ENCODE assay signal across 1 cellular context in the genomic region with DNA sequence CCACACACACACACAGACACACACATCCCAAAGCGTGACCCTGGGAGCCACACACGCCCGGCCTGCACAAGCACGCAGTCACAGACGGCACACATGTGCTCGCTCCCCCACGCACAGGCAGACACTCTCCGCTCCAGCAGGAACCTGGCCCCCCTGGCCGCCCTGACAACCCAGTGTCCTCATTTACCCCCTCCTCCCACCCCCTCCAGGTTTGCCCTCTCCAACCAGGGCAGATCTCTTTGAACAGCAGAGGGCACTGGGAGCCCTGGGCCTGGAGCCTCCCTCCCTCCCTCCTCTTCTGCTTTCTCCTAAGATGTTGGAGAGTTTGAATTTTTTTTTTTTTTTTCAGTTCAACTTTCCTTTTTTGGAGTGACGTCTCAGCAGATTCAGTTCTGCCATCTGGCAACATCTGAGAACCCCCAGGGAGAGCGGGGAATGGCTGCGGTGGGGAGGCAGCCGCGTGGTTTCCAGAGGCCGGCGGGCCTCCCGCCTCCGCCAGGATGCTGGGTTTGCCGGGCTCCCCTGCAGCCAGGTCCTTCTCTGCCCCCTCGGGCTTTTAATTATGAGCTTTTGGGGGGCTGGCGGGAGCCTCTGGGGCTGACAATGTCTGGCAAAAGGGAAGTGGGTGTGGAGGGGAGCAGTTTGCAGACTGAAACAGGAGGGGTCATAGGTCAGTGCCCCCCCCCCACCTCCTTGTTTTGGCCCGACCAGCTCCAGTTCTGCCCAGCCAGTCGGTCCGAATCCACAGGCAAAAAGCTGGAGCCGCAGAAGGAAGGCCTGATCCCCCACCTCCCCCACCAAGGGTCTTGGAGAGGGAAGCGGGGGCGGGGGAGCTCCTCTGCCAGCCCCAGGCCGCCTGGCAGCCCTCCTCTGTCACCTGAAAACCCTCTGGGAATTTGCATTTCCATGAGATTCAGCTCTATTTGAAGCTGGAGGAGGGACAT.
TF ChIP-seq lines count a peak whose summit lies in the region.

No MANE protein-coding gene starts in this region.

TF ChIP-seq in HEK293, 187 proteins besides CTCF, POLR2A, EP300 and RAD21 (continued from another document and continues in another):
- TF ChIP-seq, protein P1, sequence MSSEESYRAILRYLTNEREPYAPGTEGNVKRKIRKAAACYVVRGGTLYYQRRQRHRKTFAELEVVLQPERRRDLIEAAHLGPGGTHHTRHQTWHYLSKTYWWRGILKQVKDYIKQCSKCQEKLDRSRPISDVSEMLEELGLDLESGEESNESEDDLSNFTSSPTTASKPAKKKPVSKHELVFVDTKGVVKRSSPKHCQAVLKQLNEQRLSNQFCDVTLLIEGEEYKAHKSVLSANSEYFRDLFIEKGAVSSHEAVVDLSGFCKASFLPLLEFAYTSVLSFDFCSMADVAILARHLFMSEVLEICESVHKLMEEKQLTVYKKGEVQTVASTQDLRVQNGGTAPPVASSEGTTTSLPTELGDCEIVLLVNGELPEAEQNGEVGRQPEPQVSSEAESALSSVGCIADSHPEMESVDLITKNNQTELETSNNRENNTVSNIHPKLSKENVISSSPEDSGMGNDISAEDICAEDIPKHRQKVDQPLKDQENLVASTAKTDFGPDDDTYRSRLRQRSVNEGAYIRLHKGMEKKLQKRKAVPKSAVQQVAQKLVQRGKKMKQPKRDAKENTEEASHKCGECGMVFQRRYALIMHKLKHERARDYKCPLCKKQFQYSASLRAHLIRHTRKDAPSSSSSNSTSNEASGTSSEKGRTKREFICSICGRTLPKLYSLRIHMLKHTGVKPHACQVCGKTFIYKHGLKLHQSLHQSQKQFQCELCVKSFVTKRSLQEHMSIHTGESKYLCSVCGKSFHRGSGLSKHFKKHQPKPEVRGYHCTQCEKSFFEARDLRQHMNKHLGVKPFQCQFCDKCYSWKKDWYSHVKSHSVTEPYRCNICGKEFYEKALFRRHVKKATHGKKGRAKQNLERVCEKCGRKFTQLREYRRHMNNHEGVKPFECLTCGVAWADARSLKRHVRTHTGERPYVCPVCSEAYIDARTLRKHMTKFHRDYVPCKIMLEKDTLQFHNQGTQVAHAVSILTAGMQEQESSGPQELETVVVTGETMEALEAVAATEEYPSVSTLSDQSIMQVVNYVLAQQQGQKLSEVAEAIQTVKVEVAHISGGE (tag by site-specific recombination; conservative IDR thresholded peaks at IDR 0.05; ENCODE audit: low read depth): no peak
- TF ChIP-seq ZNF211 (tag by site-specific recombination; IDR thresholded peaks at IDR 0.05; ENCODE audit: low read depth) (no peak), ZNF155 (tag by site-specific recombination; IDR thresholded peaks at IDR 0.05) (no peak), GLIS2 (tag by site-specific recombination; IDR thresholded peaks at IDR 0.05) (no peak; the same call in none of the 2 replicates), ZNF645 (tag by site-specific recombination; IDR thresholded peaks at IDR 0.05) (no peak), SCRT2 (tag by site-specific recombination; IDR thresholded peaks at IDR 0.05) (no peak), ZNF664 (tag by site-specific recombination; IDR thresholded peaks at IDR 0.05) (no peak), ZNF623 (tag by site-specific recombination; IDR thresholded peaks at IDR 0.05) (no peak), ZNF26 (tag by site-specific recombination; IDR thresholded peaks at IDR 0.05) (no peak), SCRT1 (tag by site-specific recombination; IDR thresholded peaks at IDR 0.05; ENCODE audit: borderline replicate concordance) (no peak), ZNF416 (tag by site-specific recombination; IDR thresholded peaks at IDR 0.05) (no peak), KLF8 (tag by site-specific recombination; IDR thresholded peaks at IDR 0.05) (0 out of 2 replicates have a peak, but pooled peaks have one; percentile 25), YY2 (tag by site-specific recombination; IDR thresholded peaks at IDR 0.05) (no peak), ZNF610 (tag by site-specific recombination; IDR thresholded peaks at IDR 0.05; ENCODE audit: borderline replicate concordance) (no peak), ZNF37A (tag by site-specific recombination; IDR thresholded peaks at IDR 0.05) (no peak), ZNF530 (tag by site-specific recombination; IDR thresholded peaks at IDR 0.05; ENCODE audit: low read depth) (no peak), ZNF16 (tag by site-specific recombination; IDR thresholded peaks at IDR 0.05; ENCODE audit: low read depth) (no peak), KLF1 (tag by site-specific recombination; IDR thresholded peaks at IDR 0.05) (no peak), ZNF19 (tag by site-specific recombination; IDR thresholded peaks at IDR 0.05; ENCODE audit: low read depth) (no peak), ZNF658 (tag by site-specific recombination; IDR thresholded peaks at IDR 0.05) (no peak), ZNF692 (tag by site-specific recombination; IDR thresholded peaks at IDR 0.05) (no peak), ZNF140 (tag by site-specific recombination; IDR thresholded peaks at IDR 0.05) (no peak), ZNF202 (tag by site-specific recombination; IDR thresholded peaks at IDR 0.05; ENCODE audit: borderline replicate concordance) (no peak), GFI1B (tag by site-specific recombination; IDR thresholded peaks at IDR 0.05) (no peak), ZNF473 (tag by site-specific recombination; IDR thresholded peaks at IDR 0.05) (no peak), ZNF48 (tag by site-specific recombination; IDR thresholded peaks at IDR 0.05) (no peak), ZXDB (tag by site-specific recombination; IDR thresholded peaks at IDR 0.05) (peak; percentile 27; the same call in 1 of the 2 replicates), ZBTB1 (tag by site-specific recombination; IDR thresholded peaks at IDR 0.05) (no peak), ZNF768 (tag by site-specific recombination; IDR thresholded peaks at IDR 0.05) (no peak), ZNF558 (tag by site-specific recombination; IDR thresholded peaks at IDR 0.05) (peak; percentile 75; the same call in 1 of the 2 replicates), KLF9 (tag by site-specific recombination; IDR thresholded peaks at IDR 0.05; ENCODE audit: low read depth) (no peak), ZSCAN18 (tag by site-specific recombination; IDR thresholded peaks at IDR 0.05) (no peak), ZNF561 (tag by site-specific recombination; IDR thresholded peaks at IDR 0.05; ENCODE audit: borderline replicate concordance) (peak; percentile 39; the same call in 1 of the 2 replicates), ZNF677 (tag by site-specific recombination; IDR thresholded peaks at IDR 0.05) (no peak), ZNF23 (tag by site-specific recombination; IDR thresholded peaks at IDR 0.05; ENCODE audit: borderline replicate concordance) (no peak), ZNF843 (tag by site-specific recombination; IDR thresholded peaks at IDR 0.05) (no peak), ZNF585B (tag by site-specific recombination; IDR thresholded peaks at IDR 0.05) (no peak), HOXA7 (CRISPR knock-in tag; IDR thresholded peaks at IDR 0.05; ENCODE audit: borderline replicate concordance) (no peak), ZNF138 (tag by site-specific recombination; IDR thresholded peaks at IDR 0.05; ENCODE audit: borderline replicate concordance) (no peak), TCF7L2 (IDR thresholded peaks at IDR 0.05; ENCODE audit: borderline replicate concordance, low read depth, low read length) (no peak), ZEB2 (tag by site-specific recombination; IDR thresholded peaks at IDR 0.05) (no peak), ZNF184 (tag by site-specific recombination; IDR thresholded peaks at IDR 0.05) (no peak), ZIC2 (tag by site-specific recombination; IDR thresholded peaks at IDR 0.05) (peak; percentile 91), ZNF621 (tag by site-specific recombination; IDR thresholded peaks at IDR 0.05) (no peak), WT1 (tag by site-specific recombination; IDR thresholded peaks at IDR 0.05) (peak; percentile 42; the same call in 1 of the 2 replicates), ZNF121 (tag by site-specific recombination; IDR thresholded peaks at IDR 0.05) (no peak), ZNF830 (tag by site-specific recombination; IDR thresholded peaks at IDR 0.05; ENCODE audit: low read depth) (no peak)
- TF ChIP-seq, protein P2, sequence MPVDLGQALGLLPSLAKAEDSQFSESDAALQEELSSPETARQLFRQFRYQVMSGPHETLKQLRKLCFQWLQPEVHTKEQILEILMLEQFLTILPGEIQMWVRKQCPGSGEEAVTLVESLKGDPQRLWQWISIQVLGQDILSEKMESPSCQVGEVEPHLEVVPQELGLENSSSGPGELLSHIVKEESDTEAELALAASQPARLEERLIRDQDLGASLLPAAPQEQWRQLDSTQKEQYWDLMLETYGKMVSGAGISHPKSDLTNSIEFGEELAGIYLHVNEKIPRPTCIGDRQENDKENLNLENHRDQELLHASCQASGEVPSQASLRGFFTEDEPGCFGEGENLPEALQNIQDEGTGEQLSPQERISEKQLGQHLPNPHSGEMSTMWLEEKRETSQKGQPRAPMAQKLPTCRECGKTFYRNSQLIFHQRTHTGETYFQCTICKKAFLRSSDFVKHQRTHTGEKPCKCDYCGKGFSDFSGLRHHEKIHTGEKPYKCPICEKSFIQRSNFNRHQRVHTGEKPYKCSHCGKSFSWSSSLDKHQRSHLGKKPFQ (tag by site-specific recombination; IDR thresholded peaks at IDR 0.05): no peak
- TF ChIP-seq, protein P3, sequence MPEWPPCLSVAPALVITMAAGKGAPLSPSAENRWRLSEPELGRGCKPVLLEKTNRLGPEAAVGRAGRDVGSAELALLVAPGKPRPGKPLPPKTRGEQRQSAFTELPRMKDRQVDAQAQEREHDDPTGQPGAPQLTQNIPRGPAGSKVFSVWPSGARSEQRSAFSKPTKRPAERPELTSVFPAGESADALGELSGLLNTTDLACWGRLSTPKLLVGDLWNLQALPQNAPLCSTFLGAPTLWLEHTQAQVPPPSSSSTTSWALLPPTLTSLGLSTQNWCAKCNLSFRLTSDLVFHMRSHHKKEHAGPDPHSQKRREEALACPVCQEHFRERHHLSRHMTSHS (tag by site-specific recombination; IDR thresholded peaks at IDR 0.05): no peak
- TF ChIP-seq, protein P4, sequence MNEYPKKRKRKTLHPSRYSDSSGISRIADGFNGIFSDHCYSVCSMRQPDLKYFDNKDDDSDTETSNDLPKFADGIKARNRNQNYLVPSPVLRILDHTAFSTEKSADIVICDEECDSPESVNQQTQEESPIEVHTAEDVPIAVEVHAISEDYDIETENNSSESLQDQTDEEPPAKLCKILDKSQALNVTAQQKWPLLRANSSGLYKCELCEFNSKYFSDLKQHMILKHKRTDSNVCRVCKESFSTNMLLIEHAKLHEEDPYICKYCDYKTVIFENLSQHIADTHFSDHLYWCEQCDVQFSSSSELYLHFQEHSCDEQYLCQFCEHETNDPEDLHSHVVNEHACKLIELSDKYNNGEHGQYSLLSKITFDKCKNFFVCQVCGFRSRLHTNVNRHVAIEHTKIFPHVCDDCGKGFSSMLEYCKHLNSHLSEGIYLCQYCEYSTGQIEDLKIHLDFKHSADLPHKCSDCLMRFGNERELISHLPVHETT (tag by site-specific recombination; IDR thresholded peaks at IDR 0.05): no peak
- TF ChIP-seq, protein P5, sequence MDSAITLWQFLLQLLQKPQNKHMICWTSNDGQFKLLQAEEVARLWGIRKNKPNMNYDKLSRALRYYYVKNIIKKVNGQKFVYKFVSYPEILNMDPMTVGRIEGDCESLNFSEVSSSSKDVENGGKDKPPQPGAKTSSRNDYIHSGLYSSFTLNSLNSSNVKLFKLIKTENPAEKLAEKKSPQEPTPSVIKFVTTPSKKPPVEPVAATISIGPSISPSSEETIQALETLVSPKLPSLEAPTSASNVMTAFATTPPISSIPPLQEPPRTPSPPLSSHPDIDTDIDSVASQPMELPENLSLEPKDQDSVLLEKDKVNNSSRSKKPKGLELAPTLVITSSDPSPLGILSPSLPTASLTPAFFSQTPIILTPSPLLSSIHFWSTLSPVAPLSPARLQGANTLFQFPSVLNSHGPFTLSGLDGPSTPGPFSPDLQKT (IDR thresholded peaks at IDR 0.05; ENCODE audit: borderline replicate concordance, low read depth, low read length): no peak
